ENCODE assay signal across 17 cellular contexts in the genomic region with DNA sequence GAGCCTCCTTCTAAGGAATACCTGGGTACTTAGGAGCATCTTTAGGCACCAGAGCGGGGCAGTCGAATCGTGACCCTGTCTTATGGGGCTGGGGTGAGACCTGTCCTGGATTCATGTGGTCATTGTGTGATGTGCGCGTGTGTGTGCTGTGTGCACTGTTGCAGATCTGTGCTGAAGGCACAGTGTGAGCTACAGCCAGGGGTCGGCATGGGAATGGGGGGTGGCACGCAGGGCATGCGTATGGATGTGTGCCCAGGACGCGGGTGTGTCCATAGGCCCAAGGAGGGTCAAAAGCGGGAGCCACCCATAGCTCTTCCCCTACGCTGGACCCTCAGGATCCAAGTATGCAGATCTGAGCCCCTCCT. TPM values are rescaled to one million over a fixed set of nuclear protein-coding genes. Genes with fewer than 3 reads are reported as not detected.
DNase-seq lines count a peak whose midpoint lies in the region; ATAC-seq, FAIRE-seq and TF ChIP-seq lines count a peak whose summit lies in the region.
"Had no signal": no experiment of that assay in that cellular context is flagged by ENCODE, and none has a peak within 500 bp of the region (broad histone marks: within the 10 kb centered on the region; RNA-seq: fewer than 3 reads in every experiment).

No MANE protein-coding gene starts in this region.

- H3K27me3 Mint-ChIP-seq in astrocyte (ENCODE audit: low read depth, unreplicated experiment) = no peaks in the 10 kb centered on the region

- H3K9me3 ChIP-seq in BLaER1 (no peaks in the 10 kb centered on the region), astrocyte (ENCODE audit: insufficient read depth, low read depth, low read length) (no peaks in the 10 kb centered on the region), keratinocyte (ENCODE audit: control insufficient read depth, low read depth, low read length) (no peaks in the 10 kb centered on the region), parathyroid adenoma (ENCODE audit: control insufficient read depth, low read length) (no peaks in the 10 kb centered on the region)

- DNase-seq in astrocyte (ENCODE audit: low read depth) (no peak), keratinocyte (ENCODE audit: low read depth, low spot score) (no peak), NCI-H2029 treated with DMSO at 0.1 percent for 48 hours (lab: John Stamatoyannopoulos, UW) (no peak), NCI-H2171 treated with DMSO at 0.1 percent for 48 hours (lab: John Stamatoyannopoulos, UW) (no peak), NCI-H226 (no peak)
- DNase-seq: activated effector memory CD4-positive, alpha-beta T cell treated with anti-CD3 and anti-CD28 coated beads, Interleukin-2, amount 50 U/mL, for 16 hours; GDM1; Kasumi-1; NCI-H524 treated with DMSO at 0.1 percent for 48 hours; stimulated activated naive CD4-positive, alpha-beta T cell treated with Interleukin-2 at 50 U/mL for 16 hours had no signal

- peaks cover 31% of the 10 kb centered on the region for H3K79me2 ChIP-seq in astrocyte (ENCODE audit: insufficient read depth, low read length)
- H3K79me2 ChIP-seq in keratinocyte (ENCODE audit: control insufficient read depth, insufficient read depth, low read length) = peaks cover 82% of the 10 kb centered on the region
- peaks cover 12% of the 10 kb centered on the region for H3K79me2 ChIP-seq in parathyroid adenoma

- peaks cover 42% of the 10 kb centered on the region for H3K4me1 ChIP-seq in BLaER1
- peaks cover 3% of the 10 kb centered on the region for H3K4me1 ChIP-seq in astrocyte (ENCODE audit: insufficient read depth, low read length)
- peaks cover 57% of the 10 kb centered on the region for H3K4me1 ChIP-seq in keratinocyte (ENCODE audit: control insufficient read depth, extremely low read depth, insufficient read depth, low read length)
- peaks cover 58% of the 10 kb centered on the region for H3K4me1 ChIP-seq in parathyroid adenoma

- peak overlapping the region; percentile 62 for H3K27ac Mint-ChIP-seq in astrocyte (ENCODE audit: unreplicated experiment)

- peaks cover 22% of the 10 kb centered on the region for H3K9me1 ChIP-seq in keratinocyte (ENCODE audit: control insufficient read depth, extremely low read depth, insufficient read depth, low read length)

- FAIRE-seq in astrocyte (lab: Jason Lieb, UNC) (no peak), keratinocyte (lab: Jason Lieb, UNC) (no peak)

- no peak overlapping the region for H3K4me3 ChIP-seq in BLaER1
- H3K4me3 ChIP-seq in astrocyte (ENCODE audit: insufficient read depth, low read depth, low read length) = no peak overlapping the region
- H3K4me3 ChIP-seq in keratinocyte (ENCODE audit: control insufficient read depth in 2 of 3, extremely low read depth in 1 of 3, insufficient read depth in 2 of 3, low read depth in 1 of 3, low read length in 3 of 3) = no peak overlapping the region
- peak overlapping the region; percentile 10 for H3K4me3 ChIP-seq in parathyroid adenoma (ENCODE audit: low read depth, low read length)
- H3K4me3 ChIP-seq: lung, smooth muscle cell had no signal

- H3K4me2 ChIP-seq in BLaER1 = 0 out of 2 replicates have a peak overlapping the region, but pooled peaks have one; percentile 3
- no peak overlapping the region for H3K4me2 ChIP-seq in astrocyte (ENCODE audit: low read length)
- H3K4me2 ChIP-seq in keratinocyte (ENCODE audit: control insufficient read depth, extremely low read depth, insufficient read depth, low read depth, low read length) = no peak overlapping the region
- H3K4me2 ChIP-seq in parathyroid adenoma (ENCODE audit: low read length) = peak overlapping the region; percentile 49
- H3K4me2 ChIP-seq: smooth muscle cell had no signal

- H3K27me3 ChIP-seq in BLaER1 = no peaks in the 10 kb centered on the region
- no peaks in the 10 kb centered on the region for H3K27me3 ChIP-seq in astrocyte (ENCODE audit: insufficient read depth, low read length)
- H3K27me3 ChIP-seq in keratinocyte (ENCODE audit: control insufficient read depth, extremely low read depth, insufficient read depth, low read length) = no peaks in the 10 kb centered on the region
- no peaks in the 10 kb centered on the region for H3K27me3 ChIP-seq in parathyroid adenoma (ENCODE audit: control insufficient read depth, insufficient read depth, low read length)

- ATAC-seq in HG02870 (IDR thresholded peaks at IDR 0.05; ENCODE audit: unreplicated experiment) = no peak

- H4K20me1 ChIP-seq in BLaER1 (peaks cover 25% of the 10 kb centered on the region), astrocyte (ENCODE audit: insufficient read depth, low read length) (peaks cover 81% of the 10 kb centered on the region), keratinocyte (ENCODE audit: control insufficient read depth, extremely low read depth, insufficient read depth, low read length) (peaks cover 10% of the 10 kb centered on the region)

- no peak overlapping the region for H2AFZ ChIP-seq in astrocyte (ENCODE audit: low read depth, low read length)
- no peak overlapping the region for H2AFZ ChIP-seq in keratinocyte (ENCODE audit: control insufficient read depth, low read length)
- no peak overlapping the region for H2AFZ ChIP-seq in parathyroid adenoma

- H3K4me3 Mint-ChIP-seq in astrocyte (ENCODE audit: unreplicated experiment) = no peak overlapping the region

- H3K36me3 ChIP-seq in BLaER1 (peaks cover 47% of the 10 kb centered on the region), astrocyte (ENCODE audit: insufficient read depth, low read length) (peaks cover 6% of the 10 kb centered on the region), keratinocyte (ENCODE audit: control insufficient read depth in 2 of 2, extremely low read depth in 1 of 2, insufficient read depth in 2 of 2, low read length in 2 of 2) (peaks cover 39 to 41% of the 10 kb centered on the region in 2 experiments), parathyroid adenoma (ENCODE audit: control insufficient read depth, insufficient read depth, low read length) (no peaks in the 10 kb centered on the region)

- no peak for TF ChIP-seq CTCF in astrocyte (IDR thresholded peaks at IDR 0.05; ENCODE audit: insufficient read depth, low read depth, low read length)
- TF ChIP-seq CTCF in keratinocyte (optimal IDR thresholded peaks at IDR 0.05 in 1 of 3, IDR thresholded peaks at IDR 0.05 in 1 of 3, conservative IDR thresholded peaks at IDR 0.05 in 1 of 3; ENCODE audit: extremely low read depth in 1 of 3, insufficient read depth in 2 of 3, low read length in 3 of 3) = no peak
- no peak for TF ChIP-seq CTCF in parathyroid adenoma (IDR thresholded peaks at IDR 0.05)

- no peak overlapping the region for H3K9ac ChIP-seq in BLaER1
- no peak overlapping the region for H3K9ac ChIP-seq in astrocyte (ENCODE audit: low read length)
- H3K9ac ChIP-seq in keratinocyte (ENCODE audit: control insufficient read depth, extremely low read depth, insufficient read depth, low read length) = no peak overlapping the region
- no peak overlapping the region for H3K9ac ChIP-seq in parathyroid adenoma

- H3K9me3 Mint-ChIP-seq in astrocyte (ENCODE audit: unreplicated experiment) = no peaks in the 10 kb centered on the region

- dilution Hi-C loops in keratinocyte (cut with MboI; ENCODE audit: extremely low pct_ligation_motif_present, low sequenced_read_pairs) = no loop called here

- peaks cover 18% of the 10 kb centered on the region for H3K36me3 Mint-ChIP-seq in astrocyte (ENCODE audit: low read depth, unreplicated experiment)

- H3K4me1 Mint-ChIP-seq in astrocyte (ENCODE audit: low read depth, unreplicated experiment) = peaks cover 38% of the 10 kb centered on the region

- H3K27ac ChIP-seq in BLaER1 (no peak overlapping the region), astrocyte (ENCODE audit: low read depth, low read length) (no peak overlapping the region), keratinocyte (ENCODE audit: control insufficient read depth, insufficient read depth, low read length) (peak overlapping the region; percentile 40), parathyroid adenoma (no peak overlapping the region)
- H3K27ac ChIP-seq: HL-60, VCaP had no signal

RNA-seq across cellular contexts. Expression of gene PTPRF, which starts 14.6 kb away (rescaled TPM):
- 231 and 275 TPM in 2 replicates for total RNA-seq in astrocyte
- 161 to 204 TPM (median 198 TPM) in 3 replicates for polyA plus RNA-seq in keratinocyte
- polyA plus RNA-seq in keratinocyte (2011; ENCODE audit: low read depth) = 47.7 TPM
- polyA plus RNA-seq in keratinocyte (2011; cell fraction: cytosol; rRNA removed) = 67.3 and 89.8 TPM in 2 replicates
- 456 and 469 TPM in 2 replicates for polyA plus RNA-seq in keratinocyte (2011; cell fraction: nucleus; rRNA removed)
- polyA plus RNA-seq in keratinocyte (2012; ENCODE audit: low replicate concordance) = 140 and 276 TPM in 2 replicates
- 497 to 995 TPM (median 539 TPM) in 3 replicates for polyA minus RNA-seq in keratinocyte
- 232 TPM for polyA minus RNA-seq in keratinocyte (2011; cell fraction: cytosol; rRNA and poly(A)+ RNA removed)
- polyA minus RNA-seq in keratinocyte (2011; cell fraction: nucleus; rRNA and poly(A)+ RNA removed) = 824 and 949 TPM in 2 replicates

Comparison
In these comparisons a context has a peak if more than half of its experiments do, and no peak if none do; other contexts are left out.
1. H3K4me2 ChIP-seq: peak in BLaER1 (single experiment) and parathyroid adenoma (single experiment); none in astrocyte (single experiment) and keratinocyte (single experiment).